12 cellular contexts compared by ENCODE assay signal in genomic region chr19:16957151-16957662, GRCh38.
DNase-seq lines count a peak whose midpoint lies in the region; ATAC-seq, FAIRE-seq and TF ChIP-seq lines count a peak whose summit lies in the region.
"Had no signal": no experiment of that assay in that cellular context is flagged by ENCODE, and none has a peak within 500 bp of the region (broad histone marks: within the 10 kb centered on the region; RNA-seq: fewer than 3 reads in every experiment).

No MANE protein-coding gene starts in this region.

- 16 to 32% methylated on average over 7 of the region's 7 CpGs for WGBS in lung, 2 donors
- 39 to 48% (median 39%) methylated on average over 7 of the region's 7 CpGs for WGBS in small intestine, 3 donors

- H3K4me3 ChIP-seq in bronchial epithelial cell (ENCODE audit: low read depth, low read length) (no peak overlapping the region), lung (no peak overlapping the region), small intestine (ENCODE audit: low read depth in 1 of 2, low read length in 2 of 2) (no peak overlapping the region)
- H3K4me3 ChIP-seq: esophagus squamous epithelium had no signal

- intact Hi-C loops in CD14-positive monocyte (cut with micrococcal nuclease) = no loop called here

- H3K27ac Mint-ChIP-seq in CD14-positive monocyte = peak overlapping the region; percentile 80 to 98 (median 92)
- H3K27ac Mint-ChIP-seq: memory B cell, progenitor cell of endocrine pancreas had no signal

- H3K4me1 ChIP-seq in lung (ENCODE audit: control insufficient read depth in 2 of 2, insufficient read depth in 2 of 2, low read length in 2 of 2) (peaks cover 0 to 2% of the 10 kb centered on the region in 2 donors), small intestine (ENCODE audit: control insufficient read depth in 2 of 2, insufficient read depth in 1 of 2, low read depth in 1 of 2, low read length in 1 of 2) (no peaks in the 10 kb centered on the region)

- peaks cover 0 to 2% (median 0%) of the 10 kb centered on the region in 7 donors for H3K9me3 Mint-ChIP-seq in CD14-positive monocyte

- peaks cover 4 to 6% of the 10 kb centered on the region in 2 donors for H3K36me3 Mint-ChIP-seq in CD14-positive monocyte

- H3K27me3 Mint-ChIP-seq in CD14-positive monocyte (ENCODE audit: low read depth in 3 of 3) = peaks cover 0 to 4% (median 0%) of the 10 kb centered on the region in 3 donors
- H3K27me3 Mint-ChIP-seq: progenitor cell of endocrine pancreas had no signal

- H3K9me3 ChIP-seq in lung (ENCODE audit: control insufficient read depth in 2 of 2, insufficient read depth in 1 of 2, low read length in 1 of 2) = no peaks in the 10 kb centered on the region
- H3K9me3 ChIP-seq in small intestine (ENCODE audit: control insufficient read depth, low read depth) = no peaks in the 10 kb centered on the region
- H3K9me3 ChIP-seq: esophagus squamous epithelium had no signal

- TF ChIP-seq CTCF in CD14-positive monocyte (IDR thresholded peaks at IDR 0.05) (no peak), bronchial epithelial cell (IDR thresholded peaks at IDR 0.05; ENCODE audit: insufficient read depth, low read length, severe bottlenecking) (no peak), lung (IDR thresholded peaks at IDR 0.05; ENCODE audit: control extremely low read depth, extremely low read depth) (no peak)

- H3K27me3 ChIP-seq in bronchial epithelial cell (ENCODE audit: control insufficient read depth, insufficient read depth, low read length) = no peaks in the 10 kb centered on the region
- H3K27me3 ChIP-seq in lung (ENCODE audit: control insufficient read depth, insufficient read depth) = no peaks in the 10 kb centered on the region
- no peaks in the 10 kb centered on the region for H3K27me3 ChIP-seq in small intestine (ENCODE audit: control insufficient read depth in 2 of 2, insufficient read depth in 2 of 2, low read length in 2 of 2)

- H3K4me3 Mint-ChIP-seq in CD14-positive monocyte = peak overlapping the region; percentile 50 to 76
- H3K4me3 Mint-ChIP-seq: memory B cell had no signal

- DNase-seq in CD14-positive monocyte (ENCODE audit: low spot score) = no peak
- peak; percentile 11 for DNase-seq in NCI-H1092 treated with DMSO at 0.1 percent for 48 hours (lab: John Stamatoyannopoulos, UW)
- DNase-seq in bronchial epithelial cell (ENCODE audit: low read depth) = peak; percentile 33
- DNase-seq in lung (ENCODE audit: low spot score) = peak; percentile 48
- DNase-seq in small intestine = no peak
- no peak for DNase-seq in NOMO-1 treated with DMSO at 0.1 percent for 48 hours (lab: John Stamatoyannopoulos, UW; ENCODE audit: unreplicated experiment)
- DNase-seq in amniotic stem cell (lab: John Stamatoyannopoulos, UW) = no peak
- no peak for DNase-seq in globus pallidus (ENCODE audit: low spot score)
- DNase-seq: activated CD8-positive, alpha-beta memory T cell treated with anti-CD3 and anti-CD28 coated beads, Interleukin-2, amount 50 U/mL, for 48 hours; esophagus squamous epithelium had no signal

- H3K27ac ChIP-seq in lung (ENCODE audit: low read depth in 1 of 2, low read length in 1 of 2) = no peak overlapping the region
- H3K27ac ChIP-seq in small intestine (ENCODE audit: low read depth in 1 of 2, low read length in 1 of 2) = no peak overlapping the region

- no peak for ATAC-seq in lung (ENCODE audit: insufficient read depth, low FRiP score)

- peaks cover 86% of the 10 kb centered on the region for H3K4me1 Mint-ChIP-seq in CD14-positive monocyte

- H3K36me3 ChIP-seq in bronchial epithelial cell (ENCODE audit: control insufficient read depth, insufficient read depth, low read length) (no peaks in the 10 kb centered on the region), lung (ENCODE audit: control insufficient read depth in 2 of 2, insufficient read depth in 2 of 2, low read length in 2 of 2) (no peaks in the 10 kb centered on the region), small intestine (ENCODE audit: control insufficient read depth in 2 of 2, insufficient read depth in 2 of 2, low read length in 2 of 2) (no peaks in the 10 kb centered on the region)
- H3K36me3 ChIP-seq: esophagus squamous epithelium had no signal

- FAIRE-seq in bronchial epithelial cell (lab: Jason Lieb, UNC) (no peak), small intestine (lab: Jason Lieb, UNC) (no peak)

Comparison
In these comparisons a context has a peak if more than half of its experiments do, and no peak if none do; other contexts are left out.
1. DNase-seq: peak in NCI-H1092 treated with DMSO at 0.1 percent for 48 hours (single experiment), bronchial epithelial cell (single experiment) and lung (single experiment); none in CD14-positive monocyte (single experiment), small intestine (single experiment), NOMO-1 treated with DMSO at 0.1 percent for 48 hours (single experiment), amniotic stem cell (single experiment) and globus pallidus (single experiment).